ENCODE assay signal across 16 cellular contexts in genomic region chr3:54756330-54756731, GRCh38.
A peak's percentile ranks its signal among the peaks of the same experiment; 100 is the strongest.
DNase-seq lines count a peak whose midpoint lies in the region; ATAC-seq and TF ChIP-seq lines count a peak whose summit lies in the region.
"Had no signal": no experiment of that assay in that cellular context is flagged by ENCODE, and none has a peak within 500 bp of the region (broad histone marks: within the 10 kb centered on the region; RNA-seq: fewer than 3 reads in every experiment).

No MANE protein-coding gene starts in this region.

- no peak overlapping the region for H3K4me3 ChIP-seq in SJSA1
- no peak overlapping the region for H3K4me3 ChIP-seq in fibroblast of villous mesenchyme (ENCODE audit: low read depth, low read length)
- H3K4me3 ChIP-seq: Peyer's patch had no signal

- ATAC-seq in HG02981 (IDR thresholded peaks at IDR 0.05; ENCODE audit: unreplicated experiment) = no peak
- ATAC-seq: esophagus mucosa, T-cell had no signal

- no peaks in the 10 kb centered on the region for H3K9me3 ChIP-seq in SJSA1 (replicated peaks)
- H3K9me3 ChIP-seq: Peyer's patch had no signal

- DNase-seq in DMS79 treated with DMSO at 0.1 percent for 48 hours (lab: John Stamatoyannopoulos, UW) (peak; percentile 36), SJSA1 (ENCODE audit: low read depth in 1 of 2, low spot score in 2 of 2) (peak; percentile 79 to 93), fibroblast of villous mesenchyme (ENCODE audit: low read depth) (peak; percentile 47), renal cortical epithelial cell (ENCODE audit: low read depth) (peak; percentile 71), SW480 (ENCODE audit: low spot score) (no peak), posterior vena cava (ENCODE audit: low spot score) (no peak), NCI-H1092 treated with DMSO at 0.1 percent for 48 hours (lab: John Stamatoyannopoulos, UW) (no peak)
- DNase-seq: cortex of kidney, NCI-H1436 treated with DMSO at 0.1 percent for 48 hours, NCI-H446 treated with DMSO at 0.1 percent for 48 hours, Peyer's patch, T-cell had no signal

- TF ChIP-seq CTCF in fibroblast of villous mesenchyme (IDR thresholded peaks at IDR 0.05; ENCODE audit: insufficient read depth, low read depth, low read length) = no peak

- intact Hi-C loops in posterior vena cava (cut with DNase I) = no loop called here

- H3K27ac ChIP-seq in SJSA1 = peak overlapping the region; percentile 81
- H3K27ac ChIP-seq: KMS-11, parathyroid adenoma had no signal

- no peaks in the 10 kb centered on the region for H3K36me3 ChIP-seq in SJSA1
- H3K36me3 ChIP-seq: Peyer's patch had no signal

- H3K27me3 ChIP-seq in SJSA1 (replicated peaks) = no peaks in the 10 kb centered on the region
- H3K27me3 ChIP-seq: Peyer's patch had no signal

- H3K4me1 ChIP-seq in SJSA1 (replicated peaks) = peaks cover 20% of the 10 kb centered on the region
- H3K4me1 ChIP-seq: parathyroid adenoma, Peyer's patch had no signal

Comparison
In these comparisons a context has a peak if more than half of its experiments do, and no peak if none do; other contexts are left out.
1. DNase-seq: peak in DMS79 treated with DMSO at 0.1 percent for 48 hours (single experiment), SJSA1 (2 of 2), fibroblast of villous mesenchyme (single experiment) and renal cortical epithelial cell (single experiment); none in SW480 (single experiment), posterior vena cava (single experiment) and NCI-H1092 treated with DMSO at 0.1 percent for 48 hours (single experiment).